Comparison of ENCODE assay signal across 1 cellular context in the genomic region with DNA sequence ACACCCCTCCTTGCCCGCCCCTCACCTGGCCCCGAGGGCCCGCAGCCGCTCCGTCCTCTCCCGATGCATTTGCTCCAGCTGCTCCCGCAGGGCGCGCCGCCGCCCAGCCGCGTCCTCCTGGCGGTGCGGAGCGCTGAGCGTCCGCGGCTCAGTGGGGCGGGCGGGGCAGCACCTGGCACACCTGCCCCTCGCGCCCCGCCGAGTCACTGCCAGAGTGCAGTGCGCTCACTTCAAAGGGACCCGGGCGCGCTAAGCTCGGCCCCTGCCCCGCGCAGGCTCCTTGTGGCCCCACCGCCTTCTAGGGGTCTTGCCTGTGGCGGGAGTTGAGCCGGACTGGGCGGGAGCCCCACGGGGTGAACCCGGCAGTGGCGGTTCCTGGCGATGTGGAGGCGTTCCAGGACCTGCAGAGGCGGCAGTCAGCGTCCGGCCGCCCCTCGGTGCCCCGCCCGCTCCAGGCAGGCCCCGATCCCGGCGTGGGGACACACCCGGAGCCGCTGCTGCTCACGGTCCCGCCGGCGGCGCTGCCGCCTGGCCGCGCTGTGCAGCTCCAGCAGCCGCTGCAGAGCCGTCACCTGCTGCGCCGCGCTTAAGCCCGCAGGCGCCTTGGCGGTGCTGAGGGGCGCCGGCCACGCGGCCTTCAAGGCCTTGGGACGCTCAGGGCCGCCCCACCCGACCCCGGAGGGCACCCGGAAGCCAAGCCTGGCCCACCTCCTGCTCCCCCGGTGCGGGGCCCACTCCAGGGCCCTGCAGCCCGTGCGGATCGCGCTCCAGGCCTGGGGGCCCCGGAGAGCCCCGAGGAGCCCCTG.
TF ChIP-seq lines count a peak whose summit lies in the region.

No MANE protein-coding gene starts in this region.

TF ChIP-seq in HepG2, 621 proteins besides CTCF, POLR2A, EP300 and RAD21 (continued from another document and continues in another):
- TF ChIP-seq, protein P1, sequence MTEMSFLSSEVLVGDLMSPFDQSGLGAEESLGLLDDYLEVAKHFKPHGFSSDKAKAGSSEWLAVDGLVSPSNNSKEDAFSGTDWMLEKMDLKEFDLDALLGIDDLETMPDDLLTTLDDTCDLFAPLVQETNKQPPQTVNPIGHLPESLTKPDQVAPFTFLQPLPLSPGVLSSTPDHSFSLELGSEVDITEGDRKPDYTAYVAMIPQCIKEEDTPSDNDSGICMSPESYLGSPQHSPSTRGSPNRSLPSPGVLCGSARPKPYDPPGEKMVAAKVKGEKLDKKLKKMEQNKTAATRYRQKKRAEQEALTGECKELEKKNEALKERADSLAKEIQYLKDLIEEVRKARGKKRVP (CRISPR knock-in tag; IDR thresholded peaks at IDR 0.05): 0 out of 4 replicates have a peak, but pooled peaks of 1 of the 2 experiments have one; percentile 19
- no peak for TF ChIP-seq NFIB (CRISPR knock-in tag; IDR thresholded peaks at IDR 0.05; ENCODE audit: borderline replicate concordance)
- TF ChIP-seq MYC (CRISPR knock-in tag; IDR thresholded peaks at IDR 0.05; ENCODE audit: borderline replicate concordance): peak; percentile 51; the same call in 1 of the 2 replicates
- no peak for TF ChIP-seq BRCA1 (CRISPR knock-in tag; IDR thresholded peaks at IDR 0.05)
- TF ChIP-seq, protein P2, sequence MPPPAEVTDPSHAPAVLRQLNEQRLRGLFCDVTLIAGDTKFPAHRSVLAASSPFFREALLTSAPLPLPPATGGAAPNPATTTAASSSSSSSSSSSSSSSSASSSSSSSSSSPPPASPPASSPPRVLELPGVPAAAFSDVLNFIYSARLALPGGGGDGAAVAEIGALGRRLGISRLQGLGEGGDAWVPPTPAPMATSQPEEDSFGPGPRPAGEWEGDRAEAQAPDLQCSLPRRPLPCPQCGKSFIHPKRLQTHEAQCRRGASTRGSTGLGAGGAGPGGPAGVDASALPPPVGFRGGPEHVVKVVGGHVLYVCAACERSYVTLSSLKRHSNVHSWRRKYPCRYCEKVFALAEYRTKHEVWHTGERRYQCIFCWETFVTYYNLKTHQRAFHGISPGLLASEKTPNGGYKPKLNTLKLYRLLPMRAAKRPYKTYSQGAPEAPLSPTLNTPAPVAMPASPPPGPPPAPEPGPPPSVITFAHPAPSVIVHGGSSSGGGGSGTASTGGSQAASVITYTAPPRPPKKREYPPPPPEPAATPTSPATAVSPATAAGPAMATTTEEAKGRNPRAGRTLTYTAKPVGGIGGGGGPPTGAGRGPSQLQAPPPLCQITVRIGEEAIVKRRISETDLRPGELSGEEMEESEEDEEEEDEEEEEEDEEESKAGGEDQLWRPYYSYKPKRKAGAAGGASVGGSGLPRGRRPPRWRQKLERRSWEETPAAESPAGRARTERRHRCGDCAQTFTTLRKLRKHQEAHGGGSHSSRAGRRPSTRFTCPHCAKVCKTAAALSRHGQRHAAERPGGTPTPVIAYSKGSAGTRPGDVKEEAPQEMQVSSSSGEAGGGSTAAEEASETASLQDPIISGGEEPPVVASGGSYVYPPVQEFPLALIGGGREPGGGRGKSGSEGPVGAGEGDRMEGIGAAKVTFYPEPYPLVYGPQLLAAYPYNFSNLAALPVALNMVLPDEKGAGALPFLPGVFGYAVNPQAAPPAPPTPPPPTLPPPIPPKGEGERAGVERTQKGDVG (CRISPR knock-in tag; IDR thresholded peaks at IDR 0.05; ENCODE audit: borderline replicate concordance): no peak
- TF ChIP-seq ZNF567 (CRISPR knock-in tag; IDR thresholded peaks at IDR 0.05; ENCODE audit: borderline replicate concordance): no peak
- no peak for TF ChIP-seq ZC3H4 (CRISPR knock-in tag; IDR thresholded peaks at IDR 0.05; ENCODE audit: borderline replicate concordance)
- no peak for TF ChIP-seq ZFP41 (CRISPR knock-in tag; IDR thresholded peaks at IDR 0.05; ENCODE audit: borderline replicate concordance)
- TF ChIP-seq, protein P3, sequence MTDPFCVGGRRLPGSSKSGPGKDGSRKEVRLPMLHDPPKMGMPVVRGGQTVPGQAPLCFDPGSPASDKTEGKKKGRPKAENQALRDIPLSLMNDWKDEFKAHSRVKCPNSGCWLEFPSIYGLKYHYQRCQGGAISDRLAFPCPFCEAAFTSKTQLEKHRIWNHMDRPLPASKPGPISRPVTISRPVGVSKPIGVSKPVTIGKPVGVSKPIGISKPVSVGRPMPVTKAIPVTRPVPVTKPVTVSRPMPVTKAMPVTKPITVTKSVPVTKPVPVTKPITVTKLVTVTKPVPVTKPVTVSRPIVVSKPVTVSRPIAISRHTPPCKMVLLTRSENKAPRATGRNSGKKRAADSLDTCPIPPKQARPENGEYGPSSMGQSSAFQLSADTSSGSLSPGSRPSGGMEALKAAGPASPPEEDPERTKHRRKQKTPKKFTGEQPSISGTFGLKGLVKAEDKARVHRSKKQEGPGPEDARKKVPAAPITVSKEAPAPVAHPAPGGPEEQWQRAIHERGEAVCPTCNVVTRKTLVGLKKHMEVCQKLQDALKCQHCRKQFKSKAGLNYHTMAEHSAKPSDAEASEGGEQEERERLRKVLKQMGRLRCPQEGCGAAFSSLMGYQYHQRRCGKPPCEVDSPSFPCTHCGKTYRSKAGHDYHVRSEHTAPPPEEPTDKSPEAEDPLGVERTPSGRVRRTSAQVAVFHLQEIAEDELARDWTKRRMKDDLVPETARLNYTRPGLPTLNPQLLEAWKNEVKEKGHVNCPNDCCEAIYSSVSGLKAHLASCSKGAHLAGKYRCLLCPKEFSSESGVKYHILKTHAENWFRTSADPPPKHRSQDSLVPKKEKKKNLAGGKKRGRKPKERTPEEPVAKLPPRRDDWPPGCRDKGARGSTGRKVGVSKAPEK (CRISPR knock-in tag; IDR thresholded peaks at IDR 0.05; ENCODE audit: borderline replicate concordance): no peak
- no peak for TF ChIP-seq ZNF619 (CRISPR knock-in tag; IDR thresholded peaks at IDR 0.05)
- no peak; the same call in 1 of the 2 replicates for TF ChIP-seq SPEN (CRISPR knock-in tag; IDR thresholded peaks at IDR 0.05; ENCODE audit: low read depth)
- no peak for TF ChIP-seq SRSF9 (IDR thresholded peaks at IDR 0.05; ENCODE audit: borderline replicate concordance, insufficient read depth, low read depth, low read length, poor library complexity, severe bottlenecking)
- TF ChIP-seq PTBP1 (IDR thresholded peaks at IDR 0.05; ENCODE audit: low read depth, low read length, poor library complexity, severe bottlenecking): no peak
- TF ChIP-seq ZNF629 (CRISPR knock-in tag; conservative IDR thresholded peaks at IDR 0.05): no peak
- TF ChIP-seq ZNF772 (CRISPR knock-in tag; IDR thresholded peaks at IDR 0.05): peak; percentile 10; the same call in 1 of the 2 replicates
- TF ChIP-seq, protein P4, sequence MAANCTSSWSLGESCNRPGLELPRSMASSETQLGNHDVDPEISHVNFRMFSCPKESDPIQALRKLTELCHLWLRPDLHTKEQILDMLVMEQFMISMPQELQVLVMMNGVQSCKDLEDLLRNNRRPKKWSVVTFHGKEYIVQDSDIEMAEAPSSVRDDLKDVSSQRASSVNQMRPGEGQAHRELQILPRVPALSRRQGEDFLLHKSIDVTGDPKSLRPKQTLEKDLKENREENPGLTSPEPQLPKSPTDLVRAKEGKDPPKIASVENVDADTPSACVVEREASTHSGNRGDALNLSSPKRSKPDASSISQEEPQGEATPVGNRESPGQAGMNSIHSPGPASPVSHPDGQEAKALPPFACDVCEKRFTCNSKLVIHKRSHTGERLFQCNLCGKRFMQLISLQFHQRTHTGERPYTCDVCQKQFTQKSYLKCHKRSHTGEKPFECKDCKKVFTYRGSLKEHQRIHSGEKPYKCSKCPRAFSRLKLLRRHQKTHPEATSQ (CRISPR knock-in tag; IDR thresholded peaks at IDR 0.05; ENCODE audit: borderline replicate concordance): no peak
- TF ChIP-seq ZNF556 (CRISPR knock-in tag; IDR thresholded peaks at IDR 0.05; ENCODE audit: borderline replicate concordance): no peak
- no peak for TF ChIP-seq ZBTB8A (CRISPR knock-in tag; IDR thresholded peaks at IDR 0.05; ENCODE audit: borderline replicate concordance, low read depth)
- peak; percentile 28; the same call in 1 of the 2 replicates for TF ChIP-seq HNRNPL (IDR thresholded peaks at IDR 0.05; ENCODE audit: low read depth, low read length)
- TF ChIP-seq SOX13 (IDR thresholded peaks at IDR 0.05): no peak
- TF ChIP-seq SOX13 (CRISPR knock-in tag; conservative IDR thresholded peaks at IDR 0.05 in 1 of 2, IDR thresholded peaks at IDR 0.05 in 1 of 2): no peak
- no peak for TF ChIP-seq JUNB (CRISPR knock-in tag; IDR thresholded peaks at IDR 0.05; ENCODE audit: borderline replicate concordance)
- no peak for TF ChIP-seq KAT2B (IDR thresholded peaks at IDR 0.05; ENCODE audit: borderline replicate concordance, low read depth, low read length)
- no peak for TF ChIP-seq ZBTB42 (CRISPR knock-in tag; IDR thresholded peaks at IDR 0.05)
- TF ChIP-seq, protein P5, sequence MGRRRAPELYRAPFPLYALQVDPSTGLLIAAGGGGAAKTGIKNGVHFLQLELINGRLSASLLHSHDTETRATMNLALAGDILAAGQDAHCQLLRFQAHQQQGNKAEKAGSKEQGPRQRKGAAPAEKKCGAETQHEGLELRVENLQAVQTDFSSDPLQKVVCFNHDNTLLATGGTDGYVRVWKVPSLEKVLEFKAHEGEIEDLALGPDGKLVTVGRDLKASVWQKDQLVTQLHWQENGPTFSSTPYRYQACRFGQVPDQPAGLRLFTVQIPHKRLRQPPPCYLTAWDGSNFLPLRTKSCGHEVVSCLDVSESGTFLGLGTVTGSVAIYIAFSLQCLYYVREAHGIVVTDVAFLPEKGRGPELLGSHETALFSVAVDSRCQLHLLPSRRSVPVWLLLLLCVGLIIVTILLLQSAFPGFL (CRISPR knock-in tag; IDR thresholded peaks at IDR 0.05): 0 out of 2 replicates have a peak, but pooled peaks have one; percentile 60
- TF ChIP-seq, protein P6, sequence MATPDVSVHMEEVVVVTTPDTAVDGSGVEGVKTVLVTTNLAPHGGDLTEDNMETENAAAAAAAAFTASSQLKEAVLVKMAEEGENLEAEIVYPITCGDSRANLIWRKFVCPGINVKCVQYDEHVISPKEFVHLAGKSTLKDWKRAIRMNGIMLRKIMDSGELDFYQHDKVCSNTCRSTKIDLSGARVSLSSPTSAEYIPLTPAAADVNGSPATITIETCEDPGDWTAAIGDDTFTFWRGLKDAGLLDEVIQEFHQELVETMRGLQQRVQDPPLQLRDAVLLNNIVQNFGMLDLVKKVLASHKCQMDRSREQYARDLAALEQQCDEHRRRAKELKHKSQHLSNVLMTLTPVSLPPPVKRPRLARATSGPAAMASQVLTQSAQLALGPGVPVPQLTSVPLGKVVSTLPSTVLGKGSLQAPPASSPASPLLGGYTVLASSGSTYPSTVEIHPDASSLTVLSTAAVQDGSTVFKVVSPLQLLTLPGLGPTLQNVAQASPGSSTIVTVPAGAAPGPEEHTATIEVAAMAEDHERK (CRISPR knock-in tag; IDR thresholded peaks at IDR 0.05; ENCODE audit: low read depth): no peak
- TF ChIP-seq HNRNPH1 (optimal IDR thresholded peaks at IDR 0.05; ENCODE audit: low read depth, low read length): no peak
- no peak for TF ChIP-seq ZNF207 (IDR thresholded peaks at IDR 0.05; ENCODE audit: borderline replicate concordance)
- TF ChIP-seq ZNF766 (CRISPR knock-in tag; IDR thresholded peaks at IDR 0.05; ENCODE audit: borderline replicate concordance): 0 out of 2 replicates have a peak, but pooled peaks have one; percentile 29
- TF ChIP-seq ZFP90 (CRISPR knock-in tag; IDR thresholded peaks at IDR 0.05; ENCODE audit: borderline replicate concordance): no peak; the same call in 1 of the 2 replicates
- TF ChIP-seq CREM (IDR thresholded peaks at IDR 0.05): no peak
- TF ChIP-seq CREM (CRISPR knock-in tag; IDR thresholded peaks at IDR 0.05): no peak
- no peak for TF ChIP-seq MAFK (conservative IDR thresholded peaks at IDR 0.05 in 1 of 2, IDR thresholded peaks at IDR 0.05 in 1 of 2; ENCODE audit: low read length in 2 of 2)
- TF ChIP-seq ELF4 (CRISPR knock-in tag; IDR thresholded peaks at IDR 0.05; ENCODE audit: borderline replicate concordance): no peak
- TF ChIP-seq TGIF2 (CRISPR knock-in tag; IDR thresholded peaks at IDR 0.05): no peak
- TF ChIP-seq, protein P7, sequence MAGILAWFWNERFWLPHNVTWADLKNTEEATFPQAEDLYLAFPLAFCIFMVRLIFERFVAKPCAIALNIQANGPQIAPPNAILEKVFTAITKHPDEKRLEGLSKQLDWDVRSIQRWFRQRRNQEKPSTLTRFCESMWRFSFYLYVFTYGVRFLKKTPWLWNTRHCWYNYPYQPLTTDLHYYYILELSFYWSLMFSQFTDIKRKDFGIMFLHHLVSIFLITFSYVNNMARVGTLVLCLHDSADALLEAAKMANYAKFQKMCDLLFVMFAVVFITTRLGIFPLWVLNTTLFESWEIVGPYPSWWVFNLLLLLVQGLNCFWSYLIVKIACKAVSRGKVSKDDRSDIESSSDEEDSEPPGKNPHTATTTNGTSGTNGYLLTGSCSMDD (CRISPR knock-in tag; IDR thresholded peaks at IDR 0.05): no peak
- TF ChIP-seq EHMT2 (IDR thresholded peaks at IDR 0.05; ENCODE audit: borderline replicate concordance, low read depth, low read length): no peak
- TF ChIP-seq, protein P8, sequence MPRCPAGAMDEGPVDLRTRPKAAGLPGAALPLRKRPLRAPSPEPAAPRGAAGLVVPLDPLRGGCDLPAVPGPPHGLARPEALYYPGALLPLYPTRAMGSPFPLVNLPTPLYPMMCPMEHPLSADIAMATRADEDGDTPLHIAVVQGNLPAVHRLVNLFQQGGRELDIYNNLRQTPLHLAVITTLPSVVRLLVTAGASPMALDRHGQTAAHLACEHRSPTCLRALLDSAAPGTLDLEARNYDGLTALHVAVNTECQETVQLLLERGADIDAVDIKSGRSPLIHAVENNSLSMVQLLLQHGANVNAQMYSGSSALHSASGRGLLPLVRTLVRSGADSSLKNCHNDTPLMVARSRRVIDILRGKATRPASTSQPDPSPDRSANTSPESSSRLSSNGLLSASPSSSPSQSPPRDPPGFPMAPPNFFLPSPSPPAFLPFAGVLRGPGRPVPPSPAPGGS (CRISPR knock-in tag; IDR thresholded peaks at IDR 0.05): peak; percentile 26; the same call in 1 of the 2 replicates
- no peak for TF ChIP-seq KDM5A (IDR thresholded peaks at IDR 0.05; ENCODE audit: borderline replicate concordance, low read length)
- no peak for TF ChIP-seq RFX3 (CRISPR knock-in tag; IDR thresholded peaks at IDR 0.05)
- no peak for TF ChIP-seq ARHGAP35 (CRISPR knock-in tag; IDR thresholded peaks at IDR 0.05; ENCODE audit: borderline replicate concordance)
- no peak for TF ChIP-seq ETV5 (CRISPR knock-in tag; IDR thresholded peaks at IDR 0.05; ENCODE audit: borderline replicate concordance)
